ENCODE assay signal across 1 cellular context in the genomic region with DNA sequence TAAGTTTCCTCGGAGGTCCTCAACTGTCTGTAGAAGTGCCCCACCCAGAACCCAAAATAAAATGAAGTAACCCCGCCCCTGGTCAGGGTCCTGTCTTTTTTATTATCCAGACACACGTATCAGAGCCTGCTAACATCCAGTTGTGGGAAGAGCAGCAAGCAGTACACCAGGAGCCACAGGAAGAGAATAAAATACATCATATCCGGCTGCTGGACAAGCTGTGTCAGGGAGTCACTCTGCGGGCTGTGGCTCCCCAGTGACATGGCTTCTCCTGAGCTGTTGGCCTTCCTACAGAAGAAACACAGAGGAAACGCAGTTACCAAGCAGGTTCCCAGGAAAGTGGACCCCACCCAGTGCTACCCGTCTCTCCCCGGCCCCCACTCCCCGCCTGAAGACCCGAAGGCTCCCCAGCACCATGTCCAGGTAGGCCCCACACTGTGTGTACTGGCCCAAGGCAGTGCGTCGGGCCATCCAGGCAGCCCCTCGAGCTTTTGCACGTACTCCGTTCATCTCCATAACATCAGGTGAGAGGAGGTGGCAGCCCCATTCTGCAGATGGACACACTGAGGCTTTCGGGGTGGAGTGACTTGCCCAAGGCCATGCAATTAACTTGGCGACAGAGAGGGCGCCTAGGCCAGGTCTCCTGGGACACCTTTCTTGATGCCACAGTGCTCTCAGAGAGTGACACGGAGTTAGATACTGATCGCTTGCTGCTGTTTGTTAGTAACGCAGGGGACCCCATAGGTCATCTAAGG.
TF ChIP-seq lines count a peak whose summit lies in the region.

No MANE protein-coding gene starts in this region.

TF ChIP-seq in K562, 482 proteins besides CTCF, POLR2A, EP300 and RAD21 (continued from another document):
- peak; percentile 35; the same call in 1 of the 2 replicates for TF ChIP-seq GABPA (tag; conservative IDR thresholded peaks at IDR 0.05; ENCODE audit: low read depth)
